ENCODE assay signal across 18 cellular contexts in the genomic region with DNA sequence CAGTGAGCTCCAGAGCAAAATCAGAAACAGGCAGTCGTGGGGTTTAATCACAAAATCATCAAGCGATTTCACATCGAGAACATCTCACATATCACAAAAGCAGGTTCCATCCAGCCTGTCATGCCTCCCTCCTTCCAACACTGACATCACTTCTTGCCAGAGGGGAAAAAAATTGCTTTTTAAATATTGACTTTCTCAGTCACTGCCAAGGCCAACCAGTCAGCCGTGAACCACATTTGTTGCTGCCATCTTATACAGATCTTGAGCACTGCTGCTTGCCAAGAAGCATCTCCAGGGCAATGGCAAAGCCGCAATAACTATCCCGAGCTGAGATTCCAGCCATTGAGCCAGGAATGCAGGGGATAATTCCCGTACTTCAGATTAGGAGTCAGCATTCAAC.
DNase-seq lines count a peak whose midpoint lies in the region; ATAC-seq and TF ChIP-seq lines count a peak whose summit lies in the region.
"Had no signal": no experiment of that assay in that cellular context is flagged by ENCODE, and none has a peak within 500 bp of the region (broad histone marks: within the 10 kb centered on the region; RNA-seq: fewer than 3 reads in every experiment).

No MANE protein-coding gene starts in this region.

- TF ChIP-seq CTCF in LNCaP clone FGC (IDR thresholded peaks at IDR 0.05; ENCODE audit: control insufficient read depth, extremely low read depth, insufficient read depth) (no peak), VCaP (conservative IDR thresholded peaks at IDR 0.05) (no peak), lower lobe of right lung (IDR thresholded peaks at IDR 0.05) (no peak)

- in situ Hi-C loops in Caki2 (cut with HindIII; ENCODE audit: low pct_unique_long_range_greater_than_20kb, low sequenced_read_pairs): no loop called here

- H3K27me3 ChIP-seq in lower lobe of right lung (ENCODE audit: low read depth): no peaks in the 10 kb centered on the region
- H3K27me3 ChIP-seq: gastrocnemius medialis, ovary had no signal

- peak overlapping the region; percentile 19; the same call in 1 of the 2 replicates for H3K4me3 ChIP-seq in LNCaP clone FGC (ENCODE audit: low read depth, low read length)
- H3K4me3 ChIP-seq in lower lobe of right lung: no peak overlapping the region
- H3K4me3 ChIP-seq: gastrocnemius medialis, left lung, ovary, skin epidermis had no signal

- H3K9me3 ChIP-seq in lower lobe of right lung: no peaks in the 10 kb centered on the region
- H3K9me3 ChIP-seq: gastrocnemius medialis, left lung, ovary had no signal

- DNase-seq in Caki2 (ENCODE audit: low read depth): peak; percentile 21
- peak; percentile 89 for DNase-seq in LNCaP clone FGC (ENCODE audit: low read depth)
- peak; percentile 9 for DNase-seq in midbrain (lab: John Stamatoyannopoulos, UW)
- DNase-seq in SK-N-DZ (ENCODE audit: low spot score): no peak
- DNase-seq in lower lobe of right lung: no peak
- DNase-seq: activated CD4-positive, alpha-beta T cell treated with anti-CD3 and anti-CD28 coated beads, Interleukin-2, amount 10 ng/mL, durations not matched to agents 24 days and 14 days; activated CD8-positive, alpha-beta memory T cell treated with anti-CD3 and anti-CD28 coated beads, Interleukin-2, amount 50 U/mL, for 48 hours; AML-193; gastrocnemius medialis; GOT3; IMR-90; left lung; NCI-H524; ovary; stimulated activated CD4-positive, alpha-beta T cell treated with anti-CD3 and anti-CD28 coated beads, Interleukin-4, amount 100 ng/mL, for 24 hours had no signal

- intact Hi-C loops in lower lobe of right lung (cut with DNase I): no loop called here

- no peaks in the 10 kb centered on the region for H3K4me1 ChIP-seq in lower lobe of right lung
- H3K4me1 ChIP-seq: gastrocnemius medialis, left lung had no signal

- H3K36me3 ChIP-seq in lower lobe of right lung: no peaks in the 10 kb centered on the region
- H3K36me3 ChIP-seq: gastrocnemius medialis, left lung, ovary had no signal

- H3K27ac ChIP-seq in VCaP (peak overlapping the region; percentile 84), lower lobe of right lung (no peak overlapping the region)
- H3K27ac ChIP-seq: gastrocnemius medialis, left lung, ovary, skin epidermis had no signal

- ATAC-seq in lower lobe of right lung: no peak
- ATAC-seq in GM21576 (IDR thresholded peaks at IDR 0.05; ENCODE audit: unreplicated experiment): no peak
- ATAC-seq: gastrocnemius medialis, left lung had no signal

Comparison
In these comparisons a context has a peak if more than half of its experiments do, and no peak if none do; other contexts are left out.
1. DNase-seq: peak in Caki2 (single experiment), LNCaP clone FGC (single experiment) and midbrain (single experiment); none in SK-N-DZ (single experiment) and lower lobe of right lung (single experiment).